Comparison of ENCODE assay signal across 8 cellular contexts in genomic region chr1:41394918-41395598, GRCh38. TPM values are rescaled to one million over a fixed set of nuclear protein-coding genes. Genes with fewer than 3 reads are reported as not detected.
DNase-seq lines count a peak whose midpoint lies in the region; ATAC-seq and TF ChIP-seq lines count a peak whose summit lies in the region.

No MANE protein-coding gene starts in this region.

- H3K4me3 ChIP-seq in upper lobe of left lung, result no peak overlapping the region

- no peaks in the 10 kb centered on the region for H3K4me1 ChIP-seq in upper lobe of left lung

- no peak for TF ChIP-seq CTCF in upper lobe of left lung (IDR thresholded peaks at IDR 0.05)

- TF ChIP-seq POLR2A in upper lobe of left lung (IDR thresholded peaks at IDR 0.05), result no peak

- H3K27ac ChIP-seq in upper lobe of left lung, result no peak overlapping the region

- ATAC-seq in HG03521 (IDR thresholded peaks at IDR 0.05; ENCODE audit: unreplicated experiment), result no peak
- no peak for ATAC-seq in HG02642 (IDR thresholded peaks at IDR 0.05; ENCODE audit: poor library complexity, unreplicated experiment)
- no peak for ATAC-seq in upper lobe of left lung (ENCODE audit: low FRiP score in 2 of 2)
- no peak for ATAC-seq in GM21825 (IDR thresholded peaks at IDR 0.05; ENCODE audit: unreplicated experiment)

- WGBS in upper lobe of left lung, 2 donors, result 45 to 46% methylated on average over 6 to 9 of the region's 9 CpGs

- H3K27me3 ChIP-seq in upper lobe of left lung, result no peaks in the 10 kb centered on the region

- H3K9me3 ChIP-seq in upper lobe of left lung, result no peaks in the 10 kb centered on the region

- H3K36me3 ChIP-seq in upper lobe of left lung, result no peaks in the 10 kb centered on the region

- peak; percentile 72 for DNase-seq in DMS53 (lab: John Stamatoyannopoulos, UW)
- DNase-seq in NCI-H1436 (lab: John Stamatoyannopoulos, UW), result peak; percentile 87
- peak; percentile 36 for DNase-seq in amniotic epithelial cell (ENCODE audit: low read depth)
- peak; percentile 90 for DNase-seq in left kidney (ENCODE audit: low read depth, low spot score)
- no peak for DNase-seq in upper lobe of left lung

- no peak for TF ChIP-seq EP300 in upper lobe of left lung (IDR thresholded peaks at IDR 0.05)

RNA-seq across cellular contexts. Expression of gene FOXO6, which starts 33.8 kb away (rescaled TPM):
- total RNA-seq in upper lobe of left lung, result 1 to 10 TPM in 2 of 6 donors, under 1 TPM in 4; 0.31 to 1.2 (median 0.79) TPM

Comparison
In these comparisons a context has a peak if more than half of its experiments do, and no peak if none do; other contexts are left out.
1. DNase-seq: peak in DMS53 (single experiment), NCI-H1436 (single experiment), amniotic epithelial cell (single experiment) and left kidney (single experiment); none in upper lobe of left lung (0 of 2).